16 cellular contexts compared by ENCODE assay signal in genomic region chr18:63210531-63210930, GRCh38.
DNase-seq lines count a peak whose midpoint lies in the region; ATAC-seq and TF ChIP-seq lines count a peak whose summit lies in the region.
"Had no signal": no experiment of that assay in that cellular context is flagged by ENCODE, and none has a peak within 500 bp of the region (broad histone marks: within the 10 kb centered on the region; RNA-seq: fewer than 3 reads in every experiment).

No MANE protein-coding gene starts in this region.

- H3K4me3 Mint-ChIP-seq in activated naive CD4-positive, alpha-beta T cell treated with anti-CD3 and anti-CD28 coated beads, Interleukin-2, amount 50 U/mL, for 24 hours: peak overlapping the region; percentile 73
- H3K4me3 Mint-ChIP-seq in T-helper 17 cell: peak overlapping the region; percentile 82
- H3K4me3 Mint-ChIP-seq in activated naive CD8-positive, alpha-beta T cell treated with anti-CD3 and anti-CD28 coated beads, Interleukin-2, amount 50 U/mL, for 24 hours: peak overlapping the region; percentile 81
- H3K4me3 Mint-ChIP-seq in stimulated activated naive CD8-positive, alpha-beta T cell treated with anti-CD3 and anti-CD28 coated beads, Interleukin-15, amount 100 ng/mL, for 72 hours: peak overlapping the region; percentile 74 to 87
- H3K4me3 Mint-ChIP-seq: endodermal cell had no signal

- DNase-seq in activated naive CD4-positive, alpha-beta T cell treated with Interleukin-2 at 50 U/mL for 16 hours: no peak
- DNase-seq in T-helper 17 cell: no peak
- no peak for DNase-seq in activated naive CD8-positive, alpha-beta T cell treated with anti-CD3 and anti-CD28 coated beads, Interleukin-2, amount 50 U/mL, for 24 hours
- DNase-seq in stimulated activated naive CD8-positive, alpha-beta T cell treated with anti-CD3 and anti-CD28 coated beads, Interleukin-15, amount 100 ng/mL, for 72 hours: no peak
- DNase-seq in prostate gland (ENCODE audit: low spot score): no peak
- no peak for DNase-seq in psoas muscle
- DNase-seq: endodermal cell, GDM1, HCEC 1CT, midbrain, NCI-H1436, NCI-H2227 treated with DMSO at 0.1 percent for 48 hours, Right ventricle myocardium superior had no signal

- no peaks in the 10 kb centered on the region for H3K27me3 Mint-ChIP-seq in activated naive CD4-positive, alpha-beta T cell treated with anti-CD3 and anti-CD28 coated beads, Interleukin-2, amount 50 U/mL, for 24 hours
- H3K27me3 Mint-ChIP-seq in T-helper 17 cell: no peaks in the 10 kb centered on the region
- H3K27me3 Mint-ChIP-seq in activated naive CD8-positive, alpha-beta T cell treated with anti-CD3 and anti-CD28 coated beads, Interleukin-2, amount 50 U/mL, for 24 hours: no peaks in the 10 kb centered on the region
- H3K27me3 Mint-ChIP-seq in stimulated activated naive CD8-positive, alpha-beta T cell treated with anti-CD3 and anti-CD28 coated beads, Interleukin-15, amount 100 ng/mL, for 72 hours: no peaks in the 10 kb centered on the region

- intact Hi-C loops in prostate gland (cut with DNase I) (no loop called here), psoas muscle (cut with DNase I) (no loop called here)

- peaks cover 18% of the 10 kb centered on the region for H3K36me3 Mint-ChIP-seq in activated naive CD4-positive, alpha-beta T cell treated with anti-CD3 and anti-CD28 coated beads, Interleukin-2, amount 50 U/mL, for 24 hours
- peaks cover 26% of the 10 kb centered on the region for H3K36me3 Mint-ChIP-seq in T-helper 17 cell (ENCODE audit: low read depth)
- H3K36me3 Mint-ChIP-seq in activated naive CD8-positive, alpha-beta T cell treated with anti-CD3 and anti-CD28 coated beads, Interleukin-2, amount 50 U/mL, for 24 hours (ENCODE audit: low read depth): peaks cover 38% of the 10 kb centered on the region

- no peak for TF ChIP-seq POLR2A in prostate gland (IDR thresholded peaks at IDR 0.05)

- TF ChIP-seq CTCF in prostate gland (IDR thresholded peaks at IDR 0.05) (no peak), psoas muscle (IDR thresholded peaks at IDR 0.05) (no peak)

- H3K27me3 ChIP-seq in prostate gland (replicated peaks; ENCODE audit: insufficient read depth) (no peaks in the 10 kb centered on the region), psoas muscle (ENCODE audit: insufficient read depth in 3 of 3, low read length in 2 of 3) (no peaks in the 10 kb centered on the region)

- no peaks in the 10 kb centered on the region for H3K9me3 ChIP-seq in T-helper 17 cell (ENCODE audit: control insufficient read depth, low read length, poor library complexity, severe bottlenecking)
- no peaks in the 10 kb centered on the region for H3K9me3 ChIP-seq in prostate gland
- no peaks in the 10 kb centered on the region for H3K9me3 ChIP-seq in psoas muscle

- H3K27ac Mint-ChIP-seq in activated naive CD4-positive, alpha-beta T cell treated with anti-CD3 and anti-CD28 coated beads, Interleukin-2, amount 50 U/mL, for 24 hours: peak overlapping the region; percentile 93
- H3K27ac Mint-ChIP-seq in T-helper 17 cell: peak overlapping the region; percentile 99
- peak overlapping the region; percentile 99 for H3K27ac Mint-ChIP-seq in activated naive CD8-positive, alpha-beta T cell treated with anti-CD3 and anti-CD28 coated beads, Interleukin-2, amount 50 U/mL, for 24 hours
- peak overlapping the region; percentile 36 to 62 for H3K27ac Mint-ChIP-seq in stimulated activated naive CD8-positive, alpha-beta T cell treated with anti-CD3 and anti-CD28 coated beads, Interleukin-15, amount 100 ng/mL, for 72 hours
- H3K27ac Mint-ChIP-seq: endodermal cell had no signal

- no peaks in the 10 kb centered on the region for H3K4me1 ChIP-seq in prostate gland (replicated peaks)
- H3K4me1 ChIP-seq in psoas muscle: peaks cover 14% of the 10 kb centered on the region

- peaks cover 92% of the 10 kb centered on the region for H3K4me1 Mint-ChIP-seq in activated naive CD4-positive, alpha-beta T cell treated with anti-CD3 and anti-CD28 coated beads, Interleukin-2, amount 50 U/mL, for 24 hours
- peaks cover 69% of the 10 kb centered on the region for H3K4me1 Mint-ChIP-seq in T-helper 17 cell
- H3K4me1 Mint-ChIP-seq in activated naive CD8-positive, alpha-beta T cell treated with anti-CD3 and anti-CD28 coated beads, Interleukin-2, amount 50 U/mL, for 24 hours: peaks cover 98% of the 10 kb centered on the region
- H3K4me1 Mint-ChIP-seq in stimulated activated naive CD8-positive, alpha-beta T cell treated with anti-CD3 and anti-CD28 coated beads, Interleukin-15, amount 100 ng/mL, for 72 hours: peaks cover 96% of the 10 kb centered on the region
- H3K4me1 Mint-ChIP-seq: endodermal cell had no signal

- H3K4me3 ChIP-seq in prostate gland: no peak overlapping the region
- no peak overlapping the region for H3K4me3 ChIP-seq in psoas muscle

- WGBS in prostate gland: 85% methylated on average over 3 of the region's 3 CpGs
- WGBS in psoas muscle, 3 donors: 87 to 92% (median 90%) methylated on average over 3 of the region's 3 CpGs

- ATAC-seq in T-helper 17 cell (no peak), psoas muscle (no peak), GM19328 (IDR thresholded peaks at IDR 0.05; ENCODE audit: unreplicated experiment) (no peak)
- peak; percentile 43 for ATAC-seq in activated naive CD8-positive, alpha-beta T cell treated with anti-CD3 and anti-CD28 coated beads, Interleukin-2, amount 50 U/mL, for 24 hours
- no peak for ATAC-seq in stimulated activated naive CD8-positive, alpha-beta T cell treated with anti-CD3 and anti-CD28 coated beads, Interleukin-15, amount 100 ng/mL, for 72 hours
- ATAC-seq: sciatic nerve had no signal

- H3K36me3 ChIP-seq in prostate gland: no peaks in the 10 kb centered on the region
- H3K36me3 ChIP-seq in psoas muscle (ENCODE audit: insufficient read depth in 1 of 2, low read depth in 1 of 2): no peaks in the 10 kb centered on the region

- peaks cover 6% of the 10 kb centered on the region for H3K9me3 Mint-ChIP-seq in activated naive CD4-positive, alpha-beta T cell treated with anti-CD3 and anti-CD28 coated beads, Interleukin-2, amount 50 U/mL, for 24 hours
- no peaks in the 10 kb centered on the region for H3K9me3 Mint-ChIP-seq in activated naive CD8-positive, alpha-beta T cell treated with anti-CD3 and anti-CD28 coated beads, Interleukin-2, amount 50 U/mL, for 24 hours
- H3K9me3 Mint-ChIP-seq in stimulated activated naive CD8-positive, alpha-beta T cell treated with anti-CD3 and anti-CD28 coated beads, Interleukin-15, amount 100 ng/mL, for 72 hours: no peaks in the 10 kb centered on the region
- H3K9me3 Mint-ChIP-seq: endodermal cell had no signal

- H3K27ac ChIP-seq in prostate gland: no peak overlapping the region
- H3K27ac ChIP-seq in psoas muscle: no peak overlapping the region

Comparison
In these comparisons a context has a peak if more than half of its experiments do, and no peak if none do; other contexts are left out.
1. H3K27ac Mint-ChIP-seq: peak in every context shown above with its lines; median percentile 99 in T-helper 17 cell; 99 in activated naive CD8-positive, alpha-beta T cell treated with anti-CD3 and anti-CD28 coated beads, Interleukin-2, amount 50 U/mL, for 24 hours; 93 in activated naive CD4-positive, alpha-beta T cell treated with anti-CD3 and anti-CD28 coated beads, Interleukin-2, amount 50 U/mL, for 24 hours; 49 in stimulated activated naive CD8-positive, alpha-beta T cell treated with anti-CD3 and anti-CD28 coated beads, Interleukin-15, amount 100 ng/mL, for 72 hours.